Comparison of ENCODE assay signal across 7 cellular contexts in the genomic region with DNA sequence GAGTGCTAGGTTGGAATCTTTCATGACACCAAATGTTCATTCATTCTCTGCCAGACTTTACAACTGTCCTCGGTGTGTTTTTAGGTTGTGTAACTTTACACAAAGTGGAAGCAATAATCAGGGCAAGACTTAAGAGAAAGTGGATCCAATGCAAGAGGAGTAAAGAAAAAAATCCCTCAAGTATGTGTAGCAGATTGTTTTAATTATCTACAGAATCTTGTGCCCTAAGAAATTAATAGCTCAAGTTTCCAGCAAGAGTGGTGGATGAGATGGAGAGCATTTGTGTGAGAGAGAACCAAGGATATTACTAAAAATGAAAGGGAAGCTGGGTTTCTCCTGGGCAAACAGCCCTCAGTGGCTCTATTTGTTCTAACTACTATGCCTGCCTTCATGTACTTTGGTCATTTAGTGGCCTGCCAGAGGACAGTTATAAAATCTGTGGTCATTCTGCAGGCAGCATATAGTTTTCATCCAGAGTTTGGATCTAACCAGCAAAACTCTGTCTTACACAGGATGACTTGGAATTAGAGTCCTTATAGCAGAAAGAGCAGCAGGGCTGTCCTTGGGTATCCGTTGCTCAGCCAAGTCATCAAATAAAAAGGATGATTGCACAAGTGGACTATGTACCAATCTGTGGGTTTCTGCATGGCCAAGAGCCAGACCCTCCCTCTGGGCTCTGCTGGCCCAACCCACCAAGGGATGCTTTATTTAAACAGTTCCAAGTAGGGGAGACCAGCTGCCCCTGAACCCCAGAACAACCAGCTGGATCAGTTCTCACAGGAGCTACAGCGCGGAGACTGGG. TPM values are rescaled to one million over a fixed set of nuclear protein-coding genes. Genes with fewer than 3 reads are reported as not detected.
"Had no signal": no experiment of that assay in that cellular context is flagged by ENCODE, and none has a peak within 500 bp of the region (broad histone marks: within the 10 kb centered on the region; RNA-seq: fewer than 3 reads in every experiment).

Gene RNASE2, plus strand, starts transcription at position 752 of the 802 bp plus-strand sequence. CDS start 285 bp downstream, outside the sequence.

RNA-seq across cellular contexts. Expression of gene RNASE2, which starts in this region (rescaled TPM):
- total RNA-seq: activated CD8-positive, alpha-beta memory T cell treated with anti-CD3 and anti-CD28 coated beads for 36 hours; activated T-helper 2 cell treated with anti-CD3 and anti-CD28 coated beads, Interferon-gamma antibody, Interleukin-2, Interleukin-4, amounts not matched to agents 10 μg/mL and 5 μg/mL and 100 μg/mL, durations not matched to agents 14 hours and 24 hours and 36 hours; glomerular endothelial cell; mammary epithelial cell; osteoblast; thyroid gland; WTC11 had no signal
- polyA plus RNA-seq: mammary epithelial cell had no signal
